In the genomic region with DNA sequence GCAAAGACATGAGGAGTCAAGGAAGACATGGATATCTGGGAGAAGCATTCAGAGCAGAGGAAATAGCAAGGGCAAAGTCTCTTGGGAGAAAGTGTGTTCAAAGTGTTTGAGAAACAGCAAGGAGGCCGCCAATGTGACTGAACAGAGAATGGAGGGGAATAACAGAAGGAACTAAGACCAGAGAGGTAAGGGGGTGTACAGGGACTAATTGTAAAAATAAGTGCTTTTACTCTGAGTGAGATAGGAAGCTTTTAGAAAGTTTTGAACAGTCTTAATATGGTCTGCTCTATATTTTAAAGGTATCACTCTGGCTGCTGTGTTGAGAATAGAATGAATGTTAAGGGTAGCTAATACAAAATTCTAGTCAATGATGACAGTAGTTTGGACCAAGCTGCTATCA, we compare ENCODE assay signal across 23 cellular contexts.
"Had no signal": no experiment of that assay in that cellular context is flagged by ENCODE, and none has a peak within 500 bp of the region (broad histone marks: within the 10 kb centered on the region; RNA-seq: fewer than 3 reads in every experiment).

No MANE protein-coding gene starts in this region.

- DNase-seq: islet precursor cell; left ventricle myocardium inferior; mesendoderm; naive thymus-derived CD4-positive, alpha-beta T cell; ovary; right lobe of liver; stimulated activated CD4-positive, alpha-beta T cell treated with anti-CD3 and anti-CD28 coated beads, Interleukin-1b, Interleukin-23, amount 100 ng/mL, for 48 hours; stimulated activated CD4-positive, alpha-beta T cell treated with anti-CD3 and anti-CD28 coated beads, Interleukin-2, amount 100 ng/mL, for 48 hours; stimulated activated CD4-positive, alpha-beta T cell treated with anti-CD3 and anti-CD28 coated beads, Interleukin-4, amount 100 ng/mL, for 4 hours; stimulated activated CD8-positive, alpha-beta memory T cell treated with anti-CD3 and anti-CD28 coated beads, Interleukin-4, amount 100 ng/mL, for 48 hours; stimulated activated naive CD8-positive, alpha-beta T cell treated with anti-CD3 and anti-CD28 coated beads, Interleukin-15, Interleukin-2, amounts not matched to agents 100 U/mL and 50 U/mL, for 24 hours; stomach; testis; thyroid gland; uterus had no signal

- H3K4me1 ChIP-seq: right atrium auricular region, right lobe of liver, testis, uterus had no signal

- H3K9me3 Mint-ChIP-seq: stimulated activated memory B cell treated with anti-CD40 and anti-IgM and Interleukin-4, amounts not matched to agents 10 μg/mL and 1 μg/mL and 100 μg/mL, for 72 hours had no signal

- H3K4me2 ChIP-seq: smooth muscle cell had no signal

- H3K36me3 ChIP-seq: left ventricle myocardium inferior, ovary, right atrium auricular region, right lobe of liver, stomach, thyroid gland, uterus had no signal

- H3K4me3 Mint-ChIP-seq: mesothelial cell of epicardium; naive thymus-derived CD4-positive, alpha-beta T cell; natural killer cell treated with Interleukin-12 subunit alpha and Interleukin-12 subunit beta and Interleukin-15 and Interleukin-18, amount 100 ng/mL, for 72 hours; stimulated activated memory B cell treated with anti-CD40 and anti-IgM and Interleukin-4, amounts not matched to agents 10 μg/mL and 1 μg/mL and 100 μg/mL, for 72 hours; type B pancreatic cell had no signal

- ATAC-seq: naive thymus-derived CD4-positive, alpha-beta T cell; natural killer cell treated with Interleukin-12 subunit alpha and Interleukin-12 subunit beta and Interleukin-15 and Interleukin-18, amount 100 ng/mL, for 72 hours; right lobe of liver; stimulated activated memory B cell treated with anti-CD40 and anti-IgM and Interleukin-4, amounts not matched to agents 10 μg/mL and 1 μg/mL and 100 μg/mL, for 72 hours; stimulated activated naive CD8-positive, alpha-beta T cell treated with anti-CD3 and anti-CD28 coated beads, Interleukin-15, Interleukin-2, amounts not matched to agents 100 U/mL and 50 U/mL, for 24 hours had no signal

- H3K27ac Mint-ChIP-seq: mesothelial cell of epicardium; naive thymus-derived CD4-positive, alpha-beta T cell; natural killer cell treated with Interleukin-12 subunit alpha and Interleukin-12 subunit beta and Interleukin-15 and Interleukin-18, amount 100 ng/mL, for 72 hours; progenitor cell of endocrine pancreas; stimulated activated memory B cell treated with anti-CD40 and anti-IgM and Interleukin-4, amounts not matched to agents 10 μg/mL and 1 μg/mL and 100 μg/mL, for 72 hours; type B pancreatic cell had no signal

- H3K27ac ChIP-seq: left ventricle myocardium inferior, ovary, right atrium auricular region, right lobe of liver, stomach, testis, thyroid gland, uterus had no signal

- H3K9me3 ChIP-seq: ovary, right atrium auricular region, right lobe of liver, stomach, testis, thyroid gland, uterus had no signal

- H3K36me3 Mint-ChIP-seq: mesothelial cell of epicardium, type B pancreatic cell had no signal

- H3K27me3 ChIP-seq: ovary, right atrium auricular region, right lobe of liver, stomach, testis, thyroid gland, uterus had no signal

- H3K4me1 Mint-ChIP-seq: mesothelial cell of epicardium had no signal

- H3K27me3 Mint-ChIP-seq: stimulated activated memory B cell treated with anti-CD40 and anti-IgM and Interleukin-4, amounts not matched to agents 10 μg/mL and 1 μg/mL and 100 μg/mL, for 72 hours; type B pancreatic cell had no signal

- H3K4me3 ChIP-seq: left ventricle myocardium inferior, lung, ovary, right atrium auricular region, right lobe of liver, smooth muscle cell, stomach, testis, thyroid gland, uterus had no signal
